In the genomic region with DNA sequence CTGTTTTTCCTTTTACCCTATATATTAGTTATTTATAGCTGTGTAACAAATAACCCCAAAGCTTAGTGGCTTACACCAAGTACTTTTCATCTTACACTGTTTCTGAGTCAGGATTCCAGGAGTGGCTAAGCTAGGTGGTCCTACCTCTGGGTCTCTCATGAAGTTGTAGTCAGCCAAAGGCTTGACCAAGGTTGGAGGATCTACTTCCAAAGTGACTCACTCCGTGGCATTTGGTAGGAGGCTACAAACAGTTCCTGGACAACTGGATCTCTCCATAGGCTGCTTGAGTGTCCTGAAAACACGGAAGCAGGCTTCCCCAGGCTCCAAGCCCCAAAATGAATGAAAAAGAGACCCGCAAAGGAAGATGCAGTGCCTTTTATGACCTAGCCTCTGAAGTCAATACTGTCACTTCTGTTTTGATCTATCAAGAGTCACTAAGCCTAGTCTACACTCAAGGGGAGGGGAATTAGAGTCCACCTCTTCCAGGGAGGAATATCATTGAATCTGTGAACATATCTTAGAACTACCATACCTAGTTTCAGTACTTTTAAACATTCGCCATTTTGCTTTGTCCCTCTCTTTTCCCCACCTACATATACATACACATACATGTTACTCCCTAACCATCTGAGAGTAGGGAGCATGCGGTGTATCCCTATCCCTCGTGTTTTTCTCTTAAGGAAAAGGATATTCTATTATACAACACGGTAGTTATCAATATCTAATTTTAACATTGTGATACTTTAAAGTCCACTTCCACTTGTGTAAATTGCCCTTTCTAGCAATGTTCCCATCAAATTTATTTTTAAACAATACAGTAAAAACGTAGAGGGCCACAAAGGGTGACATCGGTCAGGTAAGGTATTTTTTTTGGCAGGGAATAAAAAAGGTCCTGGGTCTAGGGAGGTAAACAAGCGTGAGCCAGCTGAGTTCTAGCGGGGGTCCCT, we compare ENCODE assay signal across 8 cellular contexts.
A peak's percentile ranks its signal among the peaks of the same experiment; 100 is the strongest.
DNase-seq lines count a peak whose midpoint lies in the region; TF ChIP-seq lines count a peak whose summit lies in the region.

No MANE protein-coding gene starts in this region.

- no peaks in the 10 kb centered on the region for H3K9me3 Mint-ChIP-seq in activated CD4-positive, alpha-beta memory T cell treated with anti-CD3 and anti-CD28 coated beads, Interleukin-2, amount 10 ng/mL, durations not matched to agents 7 days and 5 days
- H3K9me3 Mint-ChIP-seq in glutamatergic neuron (ENCODE audit: unreplicated experiment) = peaks cover 6% of the 10 kb centered on the region

- POLR2A ChIA-PET in activated CD4-positive, alpha-beta memory T cell treated with anti-CD3 and anti-CD28 coated beads, Interleukin-2, amount 10 ng/mL, durations not matched to agents 7 days and 5 days (lab: Charles Lee) = interaction anchor here (0.7 to 3.8 kb wide), 29 partner anchors 8 to 1275 kb away, joined by 3 to 46 read pairs (median 4); partner anchors contain the start of genes AGL, CDC14A, DBT and RTCA

- peak overlapping the region; percentile 90 for H3K4me3 Mint-ChIP-seq in activated CD4-positive, alpha-beta memory T cell treated with anti-CD3 and anti-CD28 coated beads, Interleukin-2, amount 10 ng/mL, durations not matched to agents 7 days and 5 days
- H3K4me3 Mint-ChIP-seq in glutamatergic neuron (ENCODE audit: unreplicated experiment) = peak overlapping the region; percentile 98

- H3K9ac ChIP-seq in KMS-11 = peak overlapping the region; percentile 95; the same call in 1 of the 2 replicates
- peak overlapping the region; percentile 26 for H3K9ac ChIP-seq in rectal smooth muscle tissue (ENCODE audit: low read length)

- CTCF ChIA-PET in activated CD4-positive, alpha-beta memory T cell treated with anti-CD3 and anti-CD28 coated beads, Interleukin-2, amount 10 ng/mL, durations not matched to agents 7 days and 5 days (lab: Charles Lee) = interaction anchor here (0.9 to 1.7 kb wide), 5 partner anchors 67 to 422 kb away, joined by 3 to 8 read pairs (median 4); partner anchors contain the start of genes SASS6, SLC35A3 and TRMT13

- no peaks in the 10 kb centered on the region for H3K27me3 Mint-ChIP-seq in activated CD4-positive, alpha-beta memory T cell treated with anti-CD3 and anti-CD28 coated beads, Interleukin-2, amount 10 ng/mL, durations not matched to agents 7 days and 5 days
- peaks cover 9% of the 10 kb centered on the region for H3K27me3 Mint-ChIP-seq in glutamatergic neuron (ENCODE audit: unreplicated experiment)

- H3K79me2 ChIP-seq in KMS-11 (ENCODE audit: insufficient read depth, low read depth) = peaks cover 35% of the 10 kb centered on the region

- H3K4me1 ChIP-seq in KMS-11 (ENCODE audit: low read depth, poor library complexity, severe bottlenecking) (peaks cover 18% of the 10 kb centered on the region), rectal smooth muscle tissue (ENCODE audit: control insufficient read depth, insufficient read depth, low read length) (peaks cover 10% of the 10 kb centered on the region)

- peaks cover 51% of the 10 kb centered on the region for H3K36me3 Mint-ChIP-seq in activated CD4-positive, alpha-beta memory T cell treated with anti-CD3 and anti-CD28 coated beads, Interleukin-2, amount 10 ng/mL, durations not matched to agents 7 days and 5 days (ENCODE audit: low read depth)
- no peaks in the 10 kb centered on the region for H3K36me3 Mint-ChIP-seq in glutamatergic neuron (ENCODE audit: unreplicated experiment)

- H3K4me3 ChIP-seq in KMS-11 (IDR thresholded peaks at IDR 0.05; ENCODE audit: insufficient read depth, low read depth, low read length) (no peak overlapping the region), rectal smooth muscle tissue (ENCODE audit: low read length) (peak overlapping the region; percentile 84)

- no peaks in the 10 kb centered on the region for H3K36me3 ChIP-seq in KMS-11 (ENCODE audit: insufficient read depth)
- H3K36me3 ChIP-seq in rectal smooth muscle tissue (ENCODE audit: control insufficient read depth, insufficient read depth, low read length) = no peaks in the 10 kb centered on the region

- H4K20me1 ChIP-seq in KMS-11 (ENCODE audit: insufficient read depth) = no peaks in the 10 kb centered on the region

- peak; percentile 13 for DNase-seq in SIG-M5 treated with dmso at 0.1 percent for 504 hours (lab: John Stamatoyannopoulos, UW; ENCODE audit: unreplicated experiment)
- no peak for DNase-seq in SIG-M5 (lab: John Stamatoyannopoulos, UW)
- no peak for DNase-seq in activated CD4-positive, alpha-beta memory T cell treated with anti-CD3 and anti-CD28 coated beads, Interleukin-2, amount 10 ng/mL, durations not matched to agents 7 days and 5 days
- no peak for DNase-seq in glutamatergic neuron
- DNase-seq in NOMO-1 treated with DMSO at 0.1 percent for 48 hours (lab: John Stamatoyannopoulos, UW; ENCODE audit: unreplicated experiment) = no peak
- no peak for DNase-seq in cerebellum (ENCODE audit: low spot score)

- peak overlapping the region; percentile 94; the same call in 1 of the 2 replicates for H3K27ac ChIP-seq in KMS-11
- peak overlapping the region; percentile 90 for H3K27ac ChIP-seq in rectal smooth muscle tissue (ENCODE audit: low read depth, low read length)

- H3K27me3 ChIP-seq in KMS-11 (ENCODE audit: insufficient read depth, low read depth) (no peaks in the 10 kb centered on the region), rectal smooth muscle tissue (ENCODE audit: control insufficient read depth, insufficient read depth, low read length) (no peaks in the 10 kb centered on the region)

- H2AFZ ChIP-seq in KMS-11 (ENCODE audit: low read depth) = peak overlapping the region; percentile 63; the same call in 1 of the 2 replicates

- H3K27ac Mint-ChIP-seq in activated CD4-positive, alpha-beta memory T cell treated with anti-CD3 and anti-CD28 coated beads, Interleukin-2, amount 10 ng/mL, durations not matched to agents 7 days and 5 days = peak overlapping the region; percentile 99
- peak overlapping the region; percentile 80 for H3K27ac Mint-ChIP-seq in glutamatergic neuron (ENCODE audit: unreplicated experiment)

- H3K4me1 Mint-ChIP-seq in activated CD4-positive, alpha-beta memory T cell treated with anti-CD3 and anti-CD28 coated beads, Interleukin-2, amount 10 ng/mL, durations not matched to agents 7 days and 5 days = peaks cover 50% of the 10 kb centered on the region
- peaks cover 7% of the 10 kb centered on the region for H3K4me1 Mint-ChIP-seq in glutamatergic neuron (ENCODE audit: low read depth, unreplicated experiment)

- TF ChIP-seq CTCF in KMS-11 (conservative IDR thresholded peaks at IDR 0.05; ENCODE audit: low read depth, low read length) (no peak), glutamatergic neuron (IDR thresholded peaks at IDR 0.05; ENCODE audit: partially characterized antibody, unreplicated experiment) (no peak)

- H3K4me2 ChIP-seq in KMS-11 = peak overlapping the region; percentile 63
